Comparison of ENCODE assay signal across 8 cellular contexts in genomic region chr2:118088051-118089014, GRCh38. TPM values are rescaled to one million over a fixed set of nuclear protein-coding genes. Genes with fewer than 3 reads are reported as not detected.
DNase-seq lines count a peak whose midpoint lies in the region; ATAC-seq and TF ChIP-seq lines count a peak whose summit lies in the region.

Gene INSIG2 (plus strand): TSS chr2:118088471. CDS start chr2:118096557, 8,086 bp downstream.

- peak; percentile 92 for DNase-seq in HFFc6
- peak; percentile 99 for DNase-seq in NB4 (ENCODE audit: low read depth)
- peak; percentile 56 for DNase-seq in SK-N-MC (ENCODE audit: low read depth, low spot score)
- peak; percentile 94 for DNase-seq in activated naive CD4-positive, alpha-beta T cell treated with anti-CD3 and anti-CD28 coated beads, Interleukin-2, amount 10 ng/mL, durations not matched to agents 7 days and 5 days
- peak; percentile 94 for DNase-seq in globus pallidus (ENCODE audit: low spot score)
- DNase-seq in omental fat pad (ENCODE audit: low spot score) = peak; percentile 52
- DNase-seq in testis = peak; percentile 98

- no peaks in the 10 kb centered on the region for H3K36me3 Mint-ChIP-seq in HFFc6 (ENCODE audit: low read depth)
- H3K36me3 Mint-ChIP-seq in activated naive CD4-positive, alpha-beta T cell treated with anti-CD3 and anti-CD28 coated beads, Interleukin-2, amount 10 ng/mL, durations not matched to agents 7 days and 5 days = peaks cover 5% of the 10 kb centered on the region

- H3K27ac ChIP-seq in SK-N-MC (no peak within 1 kb of the TSS), testis (peak within 1 kb of the TSS; percentile 74 to 79)

- H3K9ac ChIP-seq in SK-N-MC (ENCODE audit: insufficient read length) = peak within 1 kb of the TSS; percentile 71

- H3K9me3 Mint-ChIP-seq in HFFc6 = no peaks in the 10 kb centered on the region
- H3K9me3 Mint-ChIP-seq in activated naive CD4-positive, alpha-beta T cell treated with anti-CD3 and anti-CD28 coated beads, Interleukin-2, amount 10 ng/mL, durations not matched to agents 7 days and 5 days = no peaks in the 10 kb centered on the region

- intact Hi-C loops in testis (cut with DNase I; ENCODE audit: low total_unique reads) = no loop called here

- H3K4me1 ChIP-seq in testis = no peaks in the 10 kb centered on the region

- TF ChIP-seq CTCF in HFFc6 (IDR thresholded peaks at IDR 0.05) = no peak
- no peak for TF ChIP-seq CTCF in NB4 (IDR thresholded peaks at IDR 0.05; ENCODE audit: low read depth, low read length)
- no peak for TF ChIP-seq CTCF in omental fat pad (IDR thresholded peaks at IDR 0.05)
- TF ChIP-seq CTCF in testis (IDR thresholded peaks at IDR 0.05) = no peak

- H3K4me3 Mint-ChIP-seq in HFFc6 = peak within 1 kb of the TSS; percentile 93
- peak within 1 kb of the TSS; percentile 88 for H3K4me3 Mint-ChIP-seq in activated naive CD4-positive, alpha-beta T cell treated with anti-CD3 and anti-CD28 coated beads, Interleukin-2, amount 10 ng/mL, durations not matched to agents 7 days and 5 days

- peak within 1 kb of the TSS; percentile 34 for H3K27ac Mint-ChIP-seq in HFFc6
- peak within 1 kb of the TSS; percentile 84 for H3K27ac Mint-ChIP-seq in activated naive CD4-positive, alpha-beta T cell treated with anti-CD3 and anti-CD28 coated beads, Interleukin-2, amount 10 ng/mL, durations not matched to agents 7 days and 5 days

- 1% methylated on average over 60 to 61 of the region's 63 CpGs for WGBS in testis, 2 donors

- H3K27me3 Mint-ChIP-seq in HFFc6 (ENCODE audit: insufficient read depth) = peaks cover 5% of the 10 kb centered on the region
- peaks cover 11% of the 10 kb centered on the region for H3K27me3 Mint-ChIP-seq in activated naive CD4-positive, alpha-beta T cell treated with anti-CD3 and anti-CD28 coated beads, Interleukin-2, amount 10 ng/mL, durations not matched to agents 7 days and 5 days

- CTCF ChIA-PET in activated naive CD4-positive, alpha-beta T cell treated with anti-CD3 and anti-CD28 coated beads, Interleukin-2, amount 10 ng/mL, durations not matched to agents 7 days and 5 days (lab: Charles Lee) = interaction anchor here (0.7 to 2.9 kb wide), 3 partner anchors 10 to 85 kb away, joined by 3 to 8 read pairs (median 5); no protein-coding TSS in a partner anchor

- no peaks in the 10 kb centered on the region for H3K9me3 ChIP-seq in SK-N-MC (ENCODE audit: low read depth, low read length)
- H3K9me3 ChIP-seq in testis = no peaks in the 10 kb centered on the region

- peak; percentile 99 for ATAC-seq in omental fat pad (ENCODE audit: low FRiP score)

- peaks cover 6% of the 10 kb centered on the region; the same call in 1 of the 2 replicates for H3K4me1 Mint-ChIP-seq in HFFc6 (ENCODE audit: low read depth)
- H3K4me1 Mint-ChIP-seq in activated naive CD4-positive, alpha-beta T cell treated with anti-CD3 and anti-CD28 coated beads, Interleukin-2, amount 10 ng/mL, durations not matched to agents 7 days and 5 days = peaks cover 17% of the 10 kb centered on the region

- no peaks in the 10 kb centered on the region for H3K27me3 ChIP-seq in testis

- peak; percentile 42 for TF ChIP-seq POLR2A in NB4 (IDR thresholded peaks at IDR 0.05; ENCODE audit: extremely low read depth, insufficient read length)
- no peak for TF ChIP-seq POLR2A in testis (IDR thresholded peaks at IDR 0.05)

- H3K36me3 ChIP-seq in SK-N-MC (ENCODE audit: insufficient read depth, low read length) = no peaks in the 10 kb centered on the region
- H3K36me3 ChIP-seq in testis (ENCODE audit: low read depth, missing control alignments) = no peaks in the 10 kb centered on the region

- H3K4me3 ChIP-seq in GM08714 (ENCODE audit: low read length) = peak within 1 kb of the TSS; percentile 88
- peak within 1 kb of the TSS; percentile 85 for H3K4me3 ChIP-seq in NB4 (ENCODE audit: low read depth, low read length)
- H3K4me3 ChIP-seq in SK-N-MC = peak within 1 kb of the TSS; percentile 95
- peak within 1 kb of the TSS; percentile 79 to 83 for H3K4me3 ChIP-seq in testis

RNA-seq across cellular contexts. Expression of gene INSIG2, which starts in this region (rescaled TPM):
- total RNA-seq in HFFc6 (2021; fragmentation: NEBNext Ultra II Directional; extraction: Animal tissue kit (Norgen Biotek cat#: 25700)) = 10 to 100 TPM in 4 of 6 experiments, 1 to 10 TPM in 2; 9.6 to 12.2 (median 10.1) TPM
- 10 to 100 TPM in 2 of 4 donors, 1 to 10 TPM in 2; 5.3 to 15.9 (median 9.7) TPM for total RNA-seq in omental fat pad
- 10 to 100 TPM; 13.9 to 18.7 TPM for total RNA-seq in testis
- polyA plus RNA-seq in testis (ENCODE audit: insufficient read depth, low read depth, low replicate concordance) = 16.6 TPM
